ENCODE assay signal across 9 cellular contexts in the genomic region with DNA sequence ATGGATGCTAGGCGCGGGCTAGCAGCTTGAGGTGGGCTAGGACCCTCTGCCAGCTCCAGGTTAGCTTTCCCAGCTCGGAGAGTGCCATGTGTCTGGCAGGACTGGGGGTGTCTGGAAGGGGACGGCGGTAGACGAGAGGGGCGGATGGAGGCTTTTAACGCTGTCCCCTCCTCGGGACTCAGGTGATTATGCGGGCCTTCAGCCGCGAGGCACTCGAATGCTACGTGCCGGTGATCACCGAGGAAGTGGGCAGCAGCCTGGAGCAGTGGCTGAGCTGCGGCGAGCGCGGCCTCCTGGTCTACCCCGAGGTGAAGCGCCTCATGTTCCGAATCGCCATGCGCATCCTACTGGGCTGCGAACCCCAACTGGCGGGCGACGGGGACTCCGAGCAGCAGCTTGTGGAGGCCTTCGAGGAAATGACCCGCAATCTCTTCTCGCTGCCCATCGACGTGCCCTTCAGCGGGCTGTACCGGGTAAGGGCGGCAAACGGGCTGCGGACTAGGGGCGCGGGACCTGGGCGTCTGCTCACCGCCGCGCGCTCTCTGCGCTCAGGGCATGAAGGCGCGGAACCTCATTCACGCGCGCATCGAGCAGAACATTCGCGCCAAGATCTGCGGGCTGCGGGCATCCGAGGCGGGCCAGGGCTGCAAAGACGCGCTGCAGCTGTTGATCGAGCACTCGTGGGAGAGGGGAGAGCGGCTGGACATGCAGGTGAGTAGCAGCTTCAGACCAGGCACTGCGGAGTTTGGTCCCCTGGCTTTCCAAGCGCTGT. TPM values are rescaled to one million over a fixed set of nuclear protein-coding genes. Genes with fewer than 3 reads are reported as not detected.
DNase-seq lines count a peak whose midpoint lies in the region; ATAC-seq and TF ChIP-seq lines count a peak whose summit lies in the region.
"Had no signal": no experiment of that assay in that cellular context is flagged by ENCODE, and none has a peak within 500 bp of the region (broad histone marks: within the 10 kb centered on the region; RNA-seq: fewer than 3 reads in every experiment).

No MANE protein-coding gene starts in this region.

- H3K79me2 ChIP-seq in MM.1S (ENCODE audit: low read length): peaks cover 26% of the 10 kb centered on the region

- no peaks in the 10 kb centered on the region for H3K9me2 ChIP-seq in MM.1S (replicated peaks; ENCODE audit: insufficient read depth, low read length)

- in situ Hi-C loops in GM13977 (cut with MboI; ENCODE audit: low pct_unique_long_range_greater_than_20kb, low sequenced_read_pairs, unreplicated experiment): loop anchor here (10.0 to 25.0 kb wide), 3 partner anchors 213 to 413 kb away; partner anchors contain the start of genes CEP55 and MYOF

- H3K4me2 ChIP-seq in MM.1S (ENCODE audit: low read depth, low read length): peak overlapping the region; percentile 90

- H2AFZ ChIP-seq in MM.1S (ENCODE audit: low read length) (peak overlapping the region; percentile 87), neuron (ENCODE audit: low read depth, low read length) (peak overlapping the region; percentile 85)

- H3K4me1 ChIP-seq in MM.1S (ENCODE audit: low read length): peaks cover 37% of the 10 kb centered on the region
- H3K4me1 ChIP-seq in neuron (ENCODE audit: insufficient read depth, low read length): peaks cover 57% of the 10 kb centered on the region

- H3K4me3 ChIP-seq in MM.1S (ENCODE audit: low read length) (peak overlapping the region; percentile 97), dorsolateral prefrontal cortex (peak overlapping the region in 55 of 59 donors; percentile 22 to 68 (median 50)), neuron (ENCODE audit: low read length) (peak overlapping the region; percentile 80)

- peaks cover 57% of the 10 kb centered on the region for H3F3A ChIP-seq in MM.1S (ENCODE audit: insufficient read depth, low read length)

- H3K36me3 ChIP-seq in MM.1S (replicated peaks; ENCODE audit: insufficient read depth, low read length) (no peaks in the 10 kb centered on the region), neuron (ENCODE audit: insufficient read depth, low read length) (peaks cover 3% of the 10 kb centered on the region)

- no peaks in the 10 kb centered on the region for H3K9me3 ChIP-seq in MM.1S (replicated peaks; ENCODE audit: insufficient read depth, low read length)
- H3K9me3 ChIP-seq in neuron (ENCODE audit: low read length): no peaks in the 10 kb centered on the region

- no peaks in the 10 kb centered on the region for H4K20me1 ChIP-seq in MM.1S (ENCODE audit: insufficient read depth, low read length)

- peak overlapping the region; percentile 61 for H3K9ac ChIP-seq in MM.1S (ENCODE audit: low read length)

- no peak for ATAC-seq in HG03354 (IDR thresholded peaks at IDR 0.05; ENCODE audit: poor library complexity, severe bottlenecking, unreplicated experiment)
- ATAC-seq in HG02840 (IDR thresholded peaks at IDR 0.05; ENCODE audit: low FRiP score, unreplicated experiment): no peak

- no peak for TF ChIP-seq CTCF in GM13977 (IDR thresholded peaks at IDR 0.05; ENCODE audit: extremely low read depth, insufficient read depth, missing control alignments)
- TF ChIP-seq CTCF in MM.1S (IDR thresholded peaks at IDR 0.05; ENCODE audit: low read length): no peak
- TF ChIP-seq CTCF in dorsolateral prefrontal cortex (IDR thresholded peaks at IDR 0.05 in 54 of 56, conservative IDR thresholded peaks at IDR 0.05 in 2 of 56; ENCODE audit: low read depth in 1 of 56, partially characterized antibody in 56 of 56): no peak

- no peaks in the 10 kb centered on the region for H3K27me3 ChIP-seq in MM.1S (replicated peaks; ENCODE audit: insufficient read depth, low read length)
- peaks cover 0 to 88% (median 55%) of the 10 kb centered on the region in 45 donors for H3K27me3 ChIP-seq in dorsolateral prefrontal cortex
- peaks cover 12% of the 10 kb centered on the region for H3K27me3 ChIP-seq in neuron (ENCODE audit: insufficient read depth, low read length)

- H3K27ac ChIP-seq in MM.1S (ENCODE audit: low read length): peak overlapping the region; percentile 51; the same call in 1 of the 2 replicates
- no peak overlapping the region for H3K27ac ChIP-seq in dorsolateral prefrontal cortex

- DNase-seq in GM13977 (ENCODE audit: low spot score) (peak; percentile 37), MM.1S (peak; percentile 29), dorsolateral prefrontal cortex (no peak), NCI-H2081 treated with DMSO at 0.1 percent for 48 hours (lab: John Stamatoyannopoulos, UW) (no peak), NOMO-1 treated with DMSO at 0.1 percent for 48 hours (lab: John Stamatoyannopoulos, UW; ENCODE audit: unreplicated experiment) (no peak)
- DNase-seq: activated gamma-delta T cell had no signal

- intact Hi-C loops in dorsolateral prefrontal cortex (cut with DNase I): no loop called here

RNA-seq across cellular contexts. Expression of gene CYP26A1, which starts 1.1 kb away (rescaled TPM):
- total RNA-seq in dorsolateral prefrontal cortex: 1 to 10 TPM in 100 of 120 experiments, under 1 TPM in 18, not detected in 2; 0.28 to 6.1 (median 1.9) TPM

RNA-seq across cellular contexts. Expression of gene CYP26C1, which starts 14.2 kb away (rescaled TPM):
- total RNA-seq in dorsolateral prefrontal cortex: 1 to 10 TPM in 15 of 120 experiments, under 1 TPM in 105; 0.13 to 1.6 (median 0.61) TPM

Comparison
In these comparisons a context has a peak if more than half of its experiments do, and no peak if none do; other contexts are left out.
1. DNase-seq: peak in GM13977 (single experiment) and MM.1S (single experiment); none in dorsolateral prefrontal cortex (0 of 10), NCI-H2081 treated with DMSO at 0.1 percent for 48 hours (single experiment) and NOMO-1 treated with DMSO at 0.1 percent for 48 hours (single experiment).
2. Peak in every context shown above with its lines, with median percentiles within 50 percentile points of each other: H3K4me3 ChIP-seq.